9 cellular contexts compared by ENCODE assay signal in genomic region chr17:4786111-4786491, GRCh38. TPM values are rescaled to one million over a fixed set of nuclear protein-coding genes. Genes with fewer than 3 reads are reported as not detected.
DNase-seq lines count a peak whose midpoint lies in the region; ATAC-seq and TF ChIP-seq lines count a peak whose summit lies in the region.
"Had no signal": no experiment of that assay in that cellular context is flagged by ENCODE, and none has a peak within 500 bp of the region (broad histone marks: within the 10 kb centered on the region; RNA-seq: fewer than 3 reads in every experiment).

TSS of gene VMO1 (minus strand) at chr17:4786364. CDS start at chr17:4786352, 12 bp downstream.

- POLR2A ChIA-PET in Panc1 (lab: Charles Lee): no interaction called here

- in situ Hi-C loops in Panc1 (cut with HindIII; ENCODE audit: low pct_unique_long_range_greater_than_20kb, low sequenced_read_pairs): no loop called here

- H3K4me3 ChIP-seq in Panc1 (ENCODE audit: low read depth in 2 of 2, low read length in 2 of 2) (peak within 1 kb of the TSS; percentile 16 to 38; a peak in 2 of 4 replicates), fibroblast of the aortic adventitia (ENCODE audit: low read depth, low read length) (peak within 1 kb of the TSS; percentile 10)

- intact Hi-C loops in Panc1 (cut with micrococcal nuclease; ENCODE audit: unreplicated experiment): loop anchor here (5.0 kb wide), 1 partner anchor 96 kb away; no protein-coding TSS in a partner anchor

- ATAC-seq in Panc1 (no peak), HG03521 (IDR thresholded peaks at IDR 0.05; ENCODE audit: unreplicated experiment) (no peak), GM18868 (IDR thresholded peaks at IDR 0.05; ENCODE audit: unreplicated experiment) (no peak)

- DNase-seq in DMS53 treated with DMSO at 0.1 percent for 48 hours (lab: John Stamatoyannopoulos, UW; ENCODE audit: unreplicated experiment) (peak; percentile 3), Panc1 (ENCODE audit: low read depth, low spot score) (no peak), fibroblast of the aortic adventitia (ENCODE audit: low read depth) (peak; percentile 57), retina (peak; percentile 64), COR-L47 (lab: John Stamatoyannopoulos, UW) (no peak), RPMI8226 (no peak)

- TF ChIP-seq CTCF in Panc1 (IDR thresholded peaks at IDR 0.05) (no peak), fibroblast of the aortic adventitia (IDR thresholded peaks at IDR 0.05; ENCODE audit: insufficient read depth, low read length) (no peak)

- BruUV-seq in Panc1 (replicated peaks; lab: Mats Ljungman, UMichigan): no TSS peak

- no peak within 1 kb of the TSS for H3K27ac ChIP-seq in Panc1 (ENCODE audit: low read length)
- H3K27ac ChIP-seq: HL-60 had no signal

- H3K27me3 ChIP-seq in Panc1 (ENCODE audit: control insufficient read depth, insufficient read depth, low read length): no peaks in the 10 kb centered on the region

- peaks cover 6% of the 10 kb centered on the region for H3K4me1 ChIP-seq in Panc1 (ENCODE audit: control insufficient read depth, insufficient read depth, low read length)

- CTCF ChIA-PET in Panc1 (lab: Charles Lee): interaction anchor here (0.6 kb wide), 1 partner anchor 72 kb away, joined by 7 read pairs; no protein-coding TSS in a partner anchor

- no peaks in the 10 kb centered on the region; the same call in 1 of the 2 replicates for H3K36me3 ChIP-seq in Panc1 (ENCODE audit: control insufficient read depth, insufficient read depth, low read length)

- no peaks in the 10 kb centered on the region for H3K9me3 ChIP-seq in Panc1 (ENCODE audit: control insufficient read depth, insufficient read depth, low read depth, low read length)

RNA-seq across cellular contexts. Expression of gene VMO1, which starts in this region (rescaled TPM):
- total RNA-seq in Panc1 (2021; ENCODE audit: unreplicated experiment) (0.49 TPM), fibroblast of the aortic adventitia (ENCODE audit: low replicate concordance) (0.27 and 4.9 TPM in 2 replicates)
- polyA plus RNA-seq in Panc1 (2012; ENCODE audit: insufficient read length): 1.7 TPM

Comparison
In these comparisons a context has a peak if more than half of its experiments do, and no peak if none do; other contexts are left out.
1. DNase-seq: peak in DMS53 treated with DMSO at 0.1 percent for 48 hours (single experiment), fibroblast of the aortic adventitia (single experiment) and retina (single experiment); none in Panc1 (single experiment), COR-L47 (single experiment) and RPMI8226 (single experiment).